ENCODE assay signal across 22 cellular contexts in the genomic region with DNA sequence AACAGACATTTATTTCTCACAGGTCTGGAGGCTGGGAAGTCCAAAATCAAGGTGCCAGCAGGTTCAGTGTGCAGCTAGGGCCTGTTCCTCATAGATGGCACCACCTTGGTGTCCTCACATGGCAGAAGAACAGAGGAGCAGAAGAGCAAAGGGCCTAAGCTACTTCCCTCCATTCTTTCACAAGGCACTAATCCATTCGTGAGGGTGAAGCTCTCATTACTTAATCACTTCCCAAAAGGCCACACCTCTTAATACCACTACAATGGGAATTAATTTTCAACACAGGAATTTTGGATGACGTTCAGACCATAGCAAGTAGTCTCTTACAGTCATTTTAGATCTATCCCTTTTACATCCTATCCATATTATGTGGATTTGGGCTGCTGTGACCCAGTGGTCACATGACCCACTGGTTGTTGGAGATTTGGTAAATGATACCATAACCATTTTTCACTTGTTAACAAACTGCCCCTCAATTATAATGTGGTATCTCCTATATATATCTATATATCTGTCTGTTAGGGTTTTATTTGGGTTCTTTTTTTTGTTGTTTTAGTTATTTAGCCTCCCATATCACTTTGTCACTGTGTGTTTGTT.
DNase-seq lines count a peak whose midpoint lies in the region; ATAC-seq and TF ChIP-seq lines count a peak whose summit lies in the region.
"Had no signal": no experiment of that assay in that cellular context is flagged by ENCODE, and none has a peak within 500 bp of the region (broad histone marks: within the 10 kb centered on the region; RNA-seq: fewer than 3 reads in every experiment).

No MANE protein-coding gene starts in this region.

- H3K27me3 ChIP-seq in mammary epithelial cell (ENCODE audit: insufficient read depth, low read length): no peaks in the 10 kb centered on the region
- no peaks in the 10 kb centered on the region for H3K27me3 ChIP-seq in dorsolateral prefrontal cortex

- H3K4me3 Mint-ChIP-seq in MCF 10A (ENCODE audit: unreplicated experiment): no peak overlapping the region
- H3K4me3 Mint-ChIP-seq: CD8-positive, alpha-beta T cell; HFFc6 had no signal

- H3K9me3 ChIP-seq in mammary epithelial cell (replicated peaks; ENCODE audit: insufficient read depth, low read length) (no peaks in the 10 kb centered on the region), OCI-LY7 (ENCODE audit: low read length) (no peaks in the 10 kb centered on the region)

- peaks cover 5% of the 10 kb centered on the region for H3K4me1 Mint-ChIP-seq in MCF 10A (ENCODE audit: insufficient read depth, unreplicated experiment)

- CTCF ChIA-PET in MCF 10A (lab: Yijun Ruan, JAX) (interaction anchor here (0.6 to 0.8 kb wide), 2 partner anchors 15 to 267 kb away, joined by 3 read pairs; no protein-coding TSS in a partner anchor), mammary epithelial cell (lab: Charles Lee; ENCODE audit: low non-redundant PET) (no interaction called here), OCI-LY7 (lab: Charles Lee; ENCODE audit: unreplicated experiment) (no interaction called here)

- TF ChIP-seq CTCF in MCF 10A (IDR thresholded peaks at IDR 0.05; ENCODE audit: unreplicated experiment) (no peak), mammary epithelial cell (conservative IDR thresholded peaks at IDR 0.05 in 1 of 2, IDR thresholded peaks at IDR 0.05 in 1 of 2; ENCODE audit: extremely low read depth in 1 of 2, insufficient read depth in 1 of 2, low read depth in 1 of 2, low read length in 2 of 2) (no peak), OCI-LY7 (conservative IDR thresholded peaks at IDR 0.05; ENCODE audit: low read length) (no peak), dorsolateral prefrontal cortex (IDR thresholded peaks at IDR 0.05 in 54 of 56, conservative IDR thresholded peaks at IDR 0.05 in 2 of 56; ENCODE audit: low read depth in 1 of 56, partially characterized antibody in 56 of 56) (no peak)

- H3K27ac ChIP-seq in mammary epithelial cell (ENCODE audit: insufficient read depth, low read depth, low read length) (no peak overlapping the region), OCI-LY7 (ENCODE audit: low read depth, low read length, poor library complexity, severe bottlenecking) (no peak overlapping the region), dorsolateral prefrontal cortex (no peak overlapping the region)

- H3K4me3 ChIP-seq in mammary epithelial cell (replicated peaks in 1 of 3; ENCODE audit: insufficient read depth in 1 of 3, low read depth in 2 of 3, low read length in 3 of 3) (no peak overlapping the region), OCI-LY7 (ENCODE audit: low read depth, low read length, poor library complexity, severe bottlenecking) (no peak overlapping the region), dorsolateral prefrontal cortex (no peak overlapping the region)

- no peaks in the 10 kb centered on the region for H4K20me1 ChIP-seq in mammary epithelial cell (ENCODE audit: insufficient read depth, low read length)
- no peaks in the 10 kb centered on the region for H4K20me1 ChIP-seq in OCI-LY7 (ENCODE audit: insufficient read depth, low read length)

- BruUV-seq in MCF 10A (replicated peaks; lab: Mats Ljungman, UMichigan) (no TSS peak), mammary epithelial cell (replicated peaks; lab: Mats Ljungman, UMichigan) (no TSS peak), OCI-LY7 (replicated peaks; lab: Mats Ljungman, UMichigan) (no TSS peak)

- peak; percentile 16 for DNase-seq in MCF 10A (ENCODE audit: unreplicated experiment)
- no peak for DNase-seq in mammary epithelial cell
- DNase-seq in OCI-LY7 (ENCODE audit: low spot score): no peak
- DNase-seq in dorsolateral prefrontal cortex: no peak
- no peak for DNase-seq in activated CD8-positive, alpha-beta memory T cell treated with anti-CD3 and anti-CD28 coated beads, Interleukin-2, amount 50 U/mL, for 48 hours
- DNase-seq in stimulated activated CD4-positive, alpha-beta T cell treated with anti-CD3 and anti-CD28 coated beads, Interleukin-2, amount 100 ng/mL, for 24 hours: no peak
- no peak for DNase-seq in stimulated activated CD4-positive, alpha-beta T cell treated with anti-CD3 and anti-CD28 coated beads, Interleukin-15, amount 100 ng/mL, for 24 hours
- DNase-seq: 8988T; Calu3; CD8-positive, alpha-beta T cell; GF-D8; HFFc6; Kasumi-1; MM.1S; NCI-H1105; NCI-H2081 treated with DMSO at 0.1 percent for 48 hours; NCI-H446 treated with DMSO at 0.1 percent for 48 hours; NCI-H69; NK-92 treated with Interleukin-12 subunit alpha and Interleukin-12 subunit beta, amount 100 ng/mL, for 24 hours; OCI-M1; Right ventricle myocardium superior had no signal

- no peaks in the 10 kb centered on the region for H3K36me3 Mint-ChIP-seq in MCF 10A (ENCODE audit: insufficient read depth, unreplicated experiment)

- H3K79me2 ChIP-seq in mammary epithelial cell (ENCODE audit: insufficient read depth, low read length) (no peaks in the 10 kb centered on the region), OCI-LY7 (ENCODE audit: insufficient read depth, low read depth, low read length) (no peaks in the 10 kb centered on the region)

- ATAC-seq in esophagus mucosa: peak; percentile 88
- ATAC-seq: CD8-positive, alpha-beta T cell had no signal

- in situ Hi-C loops in mammary epithelial cell (cut with MboI; ENCODE audit: low sequenced_read_pairs in 2 of 2): no loop called here

- H3K9ac ChIP-seq in mammary epithelial cell (ENCODE audit: insufficient read depth, low read length): no peak overlapping the region

- H3K9me3 Mint-ChIP-seq in MCF 10A (ENCODE audit: unreplicated experiment): no peaks in the 10 kb centered on the region
- H3K9me3 Mint-ChIP-seq: CD8-positive, alpha-beta T cell; HFFc6 had no signal

- intact Hi-C loops in MCF 10A (cut with micrococcal nuclease): no loop called here
- intact Hi-C loops in mammary epithelial cell (cut with micrococcal nuclease): no loop called here
- intact Hi-C loops in OCI-LY7 (cut with micrococcal nuclease; ENCODE audit: unreplicated experiment): no loop called here
- intact Hi-C loops in dorsolateral prefrontal cortex (cut with DNase I): no loop called here

- dilution Hi-C loops in mammary epithelial cell (cut with HindIII; ENCODE audit: low sequenced_read_pairs): no loop called here

- H2AFZ ChIP-seq in mammary epithelial cell (ENCODE audit: low read depth, low read length) (no peak overlapping the region), OCI-LY7 (ENCODE audit: low read length) (no peak overlapping the region; the same call in 1 of the 2 replicates)

- H3K27me3 Mint-ChIP-seq in MCF 10A (ENCODE audit: insufficient read depth, unreplicated experiment): no peaks in the 10 kb centered on the region

- H3K36me3 ChIP-seq in mammary epithelial cell (ENCODE audit: insufficient read depth, low read length) (no peaks in the 10 kb centered on the region), OCI-LY7 (ENCODE audit: insufficient read depth, low read length) (no peaks in the 10 kb centered on the region)

- WGBS in mammary epithelial cell (ENCODE audit: low coverage, missing lambda C conversion rate): 59% methylated on average over 2 of the region's 2 CpGs

- no peaks in the 10 kb centered on the region for H3K4me1 ChIP-seq in mammary epithelial cell (ENCODE audit: insufficient read depth, low read length)
- H3K4me1 ChIP-seq in OCI-LY7 (ENCODE audit: insufficient read depth, low read length, poor library complexity, severe bottlenecking): peaks cover 21% of the 10 kb centered on the region

- POLR2A ChIA-PET in MCF 10A (lab: Yijun Ruan, JAX): no interaction called here
- POLR2A ChIA-PET in OCI-LY7 (lab: Charles Lee): interaction anchor here (1.4 kb wide), 1 partner anchor 9 kb away, joined by 4 read pairs; no protein-coding TSS in a partner anchor

- no peak overlapping the region for H3K4me2 ChIP-seq in mammary epithelial cell (ENCODE audit: insufficient read depth, low read depth, low read length)
- H3K4me2 ChIP-seq in OCI-LY7 (ENCODE audit: low read length): peak overlapping the region; percentile 41

- H3K9me2 ChIP-seq in OCI-LY7 (ENCODE audit: insufficient read depth, low read length): no peaks in the 10 kb centered on the region

- H3K27ac Mint-ChIP-seq in MCF 10A (ENCODE audit: low read depth, unreplicated experiment): no peak overlapping the region
- H3K27ac Mint-ChIP-seq: CD8-positive, alpha-beta T cell; HFFc6 had no signal
